ENCODE assay signal across 24 cellular contexts in the genomic region with DNA sequence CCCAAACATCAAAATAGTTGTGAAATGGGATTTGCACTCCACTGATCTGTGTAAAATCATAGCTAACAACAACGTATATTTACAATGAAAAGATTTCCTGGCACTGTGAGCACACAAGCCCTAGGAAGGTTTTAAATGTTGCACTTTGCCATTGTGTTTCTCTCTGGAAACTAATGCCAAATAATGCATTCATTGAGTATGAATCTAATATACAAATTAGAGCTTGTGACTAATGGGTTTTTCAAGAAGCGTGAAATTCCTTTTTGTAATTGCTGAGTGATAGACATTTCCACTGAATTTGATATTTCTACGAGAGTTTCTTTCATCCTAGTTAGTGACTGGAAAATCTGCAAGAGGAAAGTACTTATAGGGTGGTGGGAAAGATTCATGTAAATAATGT.
A peak's percentile ranks its signal among the peaks of the same experiment; 100 is the strongest.
DNase-seq lines count a peak whose midpoint lies in the region; ATAC-seq, FAIRE-seq and TF ChIP-seq lines count a peak whose summit lies in the region.
"Had no signal": no experiment of that assay in that cellular context is flagged by ENCODE, and none has a peak within 500 bp of the region (broad histone marks: within the 10 kb centered on the region; RNA-seq: fewer than 3 reads in every experiment).

No MANE protein-coding gene starts in this region.

- H3K27me3 Mint-ChIP-seq in mesothelial cell of epicardium (ENCODE audit: low read depth) (no peaks in the 10 kb centered on the region), neural crest cell (ENCODE audit: low read depth) (no peaks in the 10 kb centered on the region), osteocyte (ENCODE audit: unreplicated experiment) (peaks cover 2% of the 10 kb centered on the region)
- H3K27me3 Mint-ChIP-seq in CD4-positive, alpha-beta memory T cell = peaks cover 0 to 2% of the 10 kb centered on the region in 2 donors
- H3K27me3 Mint-ChIP-seq: CD4-positive, alpha-beta T cell had no signal

- in situ Hi-C loops in GM12878 (cut with MboI) = no loop called here

- H3K4me1 Mint-ChIP-seq in mesothelial cell of epicardium = peaks cover 45% of the 10 kb centered on the region
- peaks cover 61% of the 10 kb centered on the region for H3K4me1 Mint-ChIP-seq in neural crest cell
- no peaks in the 10 kb centered on the region for H3K4me1 Mint-ChIP-seq in osteocyte (ENCODE audit: unreplicated experiment)
- no peaks in the 10 kb centered on the region for H3K4me1 Mint-ChIP-seq in CD4-positive, alpha-beta memory T cell
- H3K4me1 Mint-ChIP-seq: CD14-positive monocyte had no signal

- no peak for TF ChIP-seq RAD21 in GM12878 (IDR thresholded peaks at IDR 0.05; ENCODE audit: insufficient read depth, low read depth, low read length)

- H3K4me3 Mint-ChIP-seq in mesothelial cell of epicardium (no peak overlapping the region), neural crest cell (no peak overlapping the region), osteocyte (ENCODE audit: unreplicated experiment) (no peak overlapping the region)
- no peak overlapping the region for H3K4me3 Mint-ChIP-seq in CD4-positive, alpha-beta memory T cell
- H3K4me3 Mint-ChIP-seq: CD14-positive monocyte; CD4-positive, alpha-beta T cell had no signal

- H4K20me1 ChIP-seq in GM12878 (ENCODE audit: control insufficient read depth, insufficient read depth) = no peaks in the 10 kb centered on the region
- H4K20me1 ChIP-seq: BLaER1 treated with 17β-estradiol and CSF1 and Interleukin-3, amounts not matched to agents 10 nM and 100 nM had no signal

- TF ChIP-seq EP300 in GM12878 (IDR thresholded peaks at IDR 0.05; ENCODE audit: borderline replicate concordance in 1 of 2, control insufficient read depth in 1 of 2, low read depth in 2 of 2, low read length in 2 of 2) = no peak

- TF ChIP-seq POLR2A in GM12878 (IDR thresholded peaks at IDR 0.05; ENCODE audit: low read depth, low read length) = no peak

- peak overlapping the region; percentile 45 for H3K27ac Mint-ChIP-seq in mesothelial cell of epicardium
- H3K27ac Mint-ChIP-seq in neural crest cell (ENCODE audit: unreplicated experiment) = peak overlapping the region; percentile 64
- no peak overlapping the region for H3K27ac Mint-ChIP-seq in osteocyte (ENCODE audit: unreplicated experiment)
- no peak overlapping the region for H3K27ac Mint-ChIP-seq in CD4-positive, alpha-beta memory T cell
- H3K27ac Mint-ChIP-seq: CD14-positive monocyte; CD4-positive, alpha-beta T cell had no signal

- H3K27me3 ChIP-seq in A673 (replicated peaks; ENCODE audit: insufficient read depth, low read depth, low read length, poor library complexity) = no peaks in the 10 kb centered on the region
- H3K27me3 ChIP-seq in GM12878 (replicated peaks in 1 of 2; ENCODE audit: control insufficient read depth in 2 of 2, insufficient read depth in 2 of 2, low read length in 1 of 2) = no peaks in the 10 kb centered on the region
- H3K27me3 ChIP-seq in CD4-positive, alpha-beta memory T cell (ENCODE audit: insufficient read depth, low read length) = no peaks in the 10 kb centered on the region
- H3K27me3 ChIP-seq: BE2C; BLaER1 treated with 17β-estradiol and CSF1 and Interleukin-3, amounts not matched to agents 10 nM and 100 nM had no signal

- TF ChIP-seq CTCF in A673 (conservative IDR thresholded peaks at IDR 0.05; ENCODE audit: low read depth, low read length) (no peak), GM12878 (IDR thresholded peaks at IDR 0.05 in 2 of 3, conservative IDR thresholded peaks at IDR 0.05 in 1 of 3; ENCODE audit: control insufficient read depth in 2 of 3, extremely low read depth in 1 of 3, insufficient read depth in 1 of 3, low read depth in 3 of 3, low read length in 3 of 3) (no peak), mesothelial cell of epicardium (IDR thresholded peaks at IDR 0.05; ENCODE audit: unreplicated experiment) (no peak), neural crest cell (conservative IDR thresholded peaks at IDR 0.05) (no peak), osteocyte (IDR thresholded peaks at IDR 0.05) (no peak)

- H3K4me2 ChIP-seq in GM12878 (ENCODE audit: control insufficient read depth, insufficient read depth) = no peak overlapping the region

- ATAC-seq in GM12878 (no peak), GM18517 (IDR thresholded peaks at IDR 0.05; ENCODE audit: unreplicated experiment) (no peak)

- DNase-seq in A673 (ENCODE audit: low spot score) (peak; percentile 71), GM12878 (ENCODE audit: low read depth, low spot score) (no peak), mesothelial cell of epicardium (ENCODE audit: low spot score in 2 of 2, unreplicated experiment in 2 of 2) (no peak), neural crest cell (ENCODE audit: low read depth, low spot score) (no peak), osteocyte (ENCODE audit: extremely low spot score, unreplicated experiment) (no peak)
- no peak for DNase-seq in CD4-positive, alpha-beta memory T cell
- DNase-seq: ACHN; AML-193; BE2C; Calu3; CD4-positive, alpha-beta T cell; COR-L47; DMS153; DND-41; GM23248; H7; HCEC 1CT had no signal

- POLR2A ChIA-PET in A673 (lab: Charles Lee; ENCODE audit: low non-redundant PET) (interaction anchor here (0.5 to 0.6 kb wide), 2 partner anchors 15 to 1149 kb away, joined by 4 to 5 read pairs; no protein-coding TSS in a partner anchor), GM12878 (lab: Charles Lee) (no interaction called here)
- POLR2A ChIA-PET in CD4-positive, alpha-beta memory T cell (lab: Charles Lee; ENCODE audit: partially characterized antibody) = no interaction called here

- no peak overlapping the region for H3K4me3 ChIP-seq in A673 (ENCODE audit: low read depth, low read length, poor library complexity, severe bottlenecking)
- H3K4me3 ChIP-seq in GM12878 = 0 out of 2 replicates have a peak overlapping the region, but pooled peaks have one; percentile 7
- no peak overlapping the region for H3K4me3 ChIP-seq in CD4-positive, alpha-beta memory T cell (ENCODE audit: low read length in 2 of 2)
- H3K4me3 ChIP-seq: BLaER1 treated with 17β-estradiol and CSF1 and Interleukin-3, amounts not matched to agents 10 nM and 100 nM; GM23248 had no signal

- intact Hi-C loops in A673 (cut with micrococcal nuclease; ENCODE audit: unreplicated experiment) (loop anchor here (10.0 kb wide), 1 partner anchor 128 kb away; no protein-coding TSS in a partner anchor), GM12878 (cut with micrococcal nuclease; ENCODE audit: unreplicated experiment) (no loop called here)
- intact Hi-C loops in CD4-positive, alpha-beta memory T cell (cut with micrococcal nuclease) = no loop called here

- no TSS peak for BruUV-seq in A673 (replicated peaks; lab: Mats Ljungman, UMichigan)
- BruUV-seq in GM12878 (replicated peaks; lab: Mats Ljungman, UMichigan) = no TSS peak

- no peaks in the 10 kb centered on the region for H3K36me3 Mint-ChIP-seq in mesothelial cell of epicardium
- H3K36me3 Mint-ChIP-seq in neural crest cell (ENCODE audit: low read depth) = peaks cover 3% of the 10 kb centered on the region
- no peaks in the 10 kb centered on the region for H3K36me3 Mint-ChIP-seq in osteocyte (ENCODE audit: unreplicated experiment)
- H3K36me3 Mint-ChIP-seq in CD4-positive, alpha-beta memory T cell = no peaks in the 10 kb centered on the region
- H3K36me3 Mint-ChIP-seq: CD14-positive monocyte had no signal

- H3K27ac ChIP-seq in A673 (ENCODE audit: low read depth, low read length, poor library complexity, severe bottlenecking) = no peak overlapping the region
- no peak overlapping the region for H3K27ac ChIP-seq in GM12878 (ENCODE audit: control insufficient read depth, insufficient read depth)
- H3K27ac ChIP-seq in CD4-positive, alpha-beta memory T cell (ENCODE audit: low read depth, low read length) = no peak overlapping the region
- H3K27ac ChIP-seq: 22Rv1; BLaER1 treated with 17β-estradiol and CSF1 and Interleukin-3, amounts not matched to agents 10 nM and 100 nM; GM23248 had no signal

- H3K9me3 Mint-ChIP-seq in mesothelial cell of epicardium (peaks cover 5% of the 10 kb centered on the region), neural crest cell (no peaks in the 10 kb centered on the region), osteocyte (ENCODE audit: unreplicated experiment) (no peaks in the 10 kb centered on the region)
- H3K9me3 Mint-ChIP-seq in CD4-positive, alpha-beta memory T cell = peaks cover 0 to 2% (median 0%) of the 10 kb centered on the region in 8 donors
- H3K9me3 Mint-ChIP-seq: CD4-positive, alpha-beta T cell had no signal

- no peak for FAIRE-seq in GM12878 (lab: Jason Lieb, UNC)
- FAIRE-seq: A204.1, G401.6, H1 had no signal

- H3K9me3 ChIP-seq in A673 (ENCODE audit: low read depth, low read length, poor library complexity, severe bottlenecking) (no peaks in the 10 kb centered on the region), GM12878 (replicated peaks; ENCODE audit: control insufficient read depth, insufficient read depth, low read length) (no peaks in the 10 kb centered on the region)
- no peaks in the 10 kb centered on the region for H3K9me3 ChIP-seq in CD4-positive, alpha-beta memory T cell (ENCODE audit: control insufficient read depth in 1 of 2, low read length in 2 of 2)
- H3K9me3 ChIP-seq: BE2C; BLaER1 treated with 17β-estradiol and CSF1 and Interleukin-3, amounts not matched to agents 10 nM and 100 nM had no signal

- SMC1A ChIA-PET in GM12878 (lab: Charles Lee; ENCODE audit: uncharacterized antibody, unreplicated experiment) = interaction anchor here (0.9 to 1.1 kb wide), 2 partner anchors 181 to 220 kb away, joined by 3 read pairs; no protein-coding TSS in a partner anchor

- CTCF ChIA-PET in A673 (lab: Charles Lee) (no interaction called here), GM12878 (lab: Yijun Ruan, JAX) (no interaction called here)
- CTCF ChIA-PET in CD4-positive, alpha-beta memory T cell (lab: Charles Lee; ENCODE audit: partially characterized antibody) = no interaction called here

- no peak overlapping the region for H2AFZ ChIP-seq in GM12878 (ENCODE audit: control insufficient read depth, low read depth, low read length)
- H2AFZ ChIP-seq: GM23248 had no signal

- no peaks in the 10 kb centered on the region for H3K79me2 ChIP-seq in GM12878 (ENCODE audit: control insufficient read depth, insufficient read depth, low read length)

- RAD21 ChIA-PET in GM12878 (lab: Charles Lee; ENCODE audit: unreplicated experiment) = interaction anchor here (1.3 kb wide), 1 partner anchor 127 kb away, joined by 4 read pairs; no protein-coding TSS in a partner anchor

- H3K36me3 ChIP-seq in A673 (ENCODE audit: insufficient read depth, low read length, poor library complexity, severe bottlenecking) = no peaks in the 10 kb centered on the region
- no peaks in the 10 kb centered on the region for H3K36me3 ChIP-seq in GM12878 (ENCODE audit: control insufficient read depth in 2 of 2, insufficient read depth in 2 of 2, low read length in 1 of 2)
- no peaks in the 10 kb centered on the region for H3K36me3 ChIP-seq in CD4-positive, alpha-beta memory T cell (ENCODE audit: insufficient read depth, low read length)
- H3K36me3 ChIP-seq: BE2C; BLaER1 treated with 17β-estradiol and CSF1 and Interleukin-3, amounts not matched to agents 10 nM and 100 nM had no signal

- H3K4me1 ChIP-seq in A673 (ENCODE audit: insufficient read depth, low read length, poor library complexity, severe bottlenecking) = peaks cover 28% of the 10 kb centered on the region
- no peaks in the 10 kb centered on the region for H3K4me1 ChIP-seq in GM12878 (ENCODE audit: control insufficient read depth, insufficient read depth, low read length)
- H3K4me1 ChIP-seq in CD4-positive, alpha-beta memory T cell (ENCODE audit: insufficient read depth, low read length) = no peaks in the 10 kb centered on the region
- H3K4me1 ChIP-seq: BE2C had no signal

- WGBS in GM12878 (ENCODE audit: insufficient coverage, insufficient replicate concordance, low lambda C conversion rate, missing lambda C conversion rate) = 10% methylated on average over 3 of the region's 3 CpGs

- H3K9ac ChIP-seq in GM12878 (ENCODE audit: control insufficient read depth, insufficient read depth, low read length) = no peak overlapping the region
- H3K9ac ChIP-seq: BLaER1 treated with 17β-estradiol and CSF1 and Interleukin-3, amounts not matched to agents 10 nM and 100 nM; GM23248 had no signal

Comparison
In these comparisons a context has a peak if more than half of its experiments do, and no peak if none do; other contexts are left out.
1. H3K27ac Mint-ChIP-seq: peak in mesothelial cell of epicardium (single experiment) and neural crest cell (single experiment); none in osteocyte (single experiment) and CD4-positive, alpha-beta memory T cell (0 of 7).